Comparison of ENCODE assay signal across 8 cellular contexts in the genomic region with DNA sequence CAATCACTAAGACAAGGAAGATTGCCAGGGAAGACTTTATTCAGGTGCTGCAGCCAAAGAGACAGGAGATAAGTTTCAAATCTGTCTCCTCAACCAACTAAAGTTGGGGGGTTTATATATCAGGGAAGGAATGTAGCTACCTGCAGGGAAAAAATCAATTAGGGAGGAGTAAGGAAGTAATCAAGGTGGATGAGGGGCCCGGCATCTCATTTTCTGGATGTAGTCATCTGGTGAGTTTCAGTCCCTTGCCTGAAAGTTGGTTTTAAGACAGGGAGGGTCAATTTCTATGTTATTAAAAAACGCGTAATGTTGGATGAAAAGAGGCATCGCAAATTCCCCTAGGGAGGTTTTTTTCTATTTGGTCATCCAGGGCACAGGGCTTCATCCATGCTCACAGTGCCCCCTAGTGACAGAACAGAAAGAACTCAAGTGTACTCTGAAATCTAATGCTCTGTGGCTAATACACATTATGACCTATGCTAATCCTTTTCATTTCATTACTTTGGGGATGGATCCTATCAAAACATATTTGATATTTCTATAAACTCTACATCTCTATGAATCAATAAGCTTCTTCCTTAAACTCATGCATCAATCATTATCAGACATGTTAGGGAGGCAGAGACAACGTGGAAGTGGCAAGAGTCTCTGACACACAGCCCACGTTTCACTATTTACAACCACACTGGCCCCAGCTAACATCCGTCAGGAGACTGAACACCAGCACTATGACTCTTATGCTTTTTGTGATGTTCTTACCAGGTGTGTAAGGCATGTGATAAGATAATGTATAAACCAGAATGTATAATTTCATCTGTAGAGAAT.
DNase-seq lines count a peak whose midpoint lies in the region; ATAC-seq and TF ChIP-seq lines count a peak whose summit lies in the region.

No MANE protein-coding gene starts in this region.

- no peaks in the 10 kb centered on the region for H3K36me3 Mint-ChIP-seq in glutamatergic neuron (ENCODE audit: unreplicated experiment)
- H3K36me3 Mint-ChIP-seq in stimulated activated effector memory CD8-positive, alpha-beta T cell treated with anti-CD3 and anti-CD28 coated beads, Interleukin-12 subunit alpha, Interleukin-12 subunit beta, amount 100 ng/mL, for 72 hours, result no peaks in the 10 kb centered on the region

- TF ChIP-seq CTCF in glutamatergic neuron (IDR thresholded peaks at IDR 0.05; ENCODE audit: partially characterized antibody, unreplicated experiment), result peak; percentile 85

- H3K4me3 Mint-ChIP-seq in glutamatergic neuron (ENCODE audit: unreplicated experiment), result peak overlapping the region; percentile 64
- H3K4me3 Mint-ChIP-seq in stimulated activated naive CD8-positive, alpha-beta T cell treated with anti-CD3 and anti-CD28 coated beads, Interleukin-15, amount 100 ng/mL, for 72 hours, result no peak overlapping the region
- no peak overlapping the region for H3K4me3 Mint-ChIP-seq in stimulated activated effector memory CD8-positive, alpha-beta T cell treated with anti-CD3 and anti-CD28 coated beads, Interleukin-12 subunit alpha, Interleukin-12 subunit beta, amount 100 ng/mL, for 72 hours

- no peak overlapping the region for H3K27ac Mint-ChIP-seq in glutamatergic neuron (ENCODE audit: unreplicated experiment)
- no peak overlapping the region for H3K27ac Mint-ChIP-seq in stimulated activated naive CD8-positive, alpha-beta T cell treated with anti-CD3 and anti-CD28 coated beads, Interleukin-15, amount 100 ng/mL, for 72 hours
- H3K27ac Mint-ChIP-seq in stimulated activated effector memory CD8-positive, alpha-beta T cell treated with anti-CD3 and anti-CD28 coated beads, Interleukin-12 subunit alpha, Interleukin-12 subunit beta, amount 100 ng/mL, for 72 hours, result no peak overlapping the region

- no peaks in the 10 kb centered on the region for H3K27me3 Mint-ChIP-seq in glutamatergic neuron (ENCODE audit: unreplicated experiment)
- no peaks in the 10 kb centered on the region for H3K27me3 Mint-ChIP-seq in stimulated activated naive CD8-positive, alpha-beta T cell treated with anti-CD3 and anti-CD28 coated beads, Interleukin-15, amount 100 ng/mL, for 72 hours

- peak; percentile 15 for DNase-seq in COLO668 (lab: John Stamatoyannopoulos, UW; ENCODE audit: unreplicated experiment)
- DNase-seq in NCI-H1092 treated with DMSO at 0.1 percent for 48 hours (lab: John Stamatoyannopoulos, UW), result peak; percentile 76
- peak; percentile 3 to 47 for DNase-seq in SW 1271 (lab: John Stamatoyannopoulos, UW)
- DNase-seq in glutamatergic neuron, result peak; percentile 50
- peak in 1 of 2 donors; percentile 19 for DNase-seq in stimulated activated naive CD8-positive, alpha-beta T cell treated with anti-CD3 and anti-CD28 coated beads, Interleukin-15, amount 100 ng/mL, for 72 hours
- DNase-seq in stimulated activated effector memory CD8-positive, alpha-beta T cell treated with anti-CD3 and anti-CD28 coated beads, Interleukin-12 subunit alpha, Interleukin-12 subunit beta, amount 100 ng/mL, for 72 hours (ENCODE audit: low spot score in 2 of 2), result no peak

- peaks cover 5% of the 10 kb centered on the region for H3K4me1 Mint-ChIP-seq in glutamatergic neuron (ENCODE audit: low read depth, unreplicated experiment)
- H3K4me1 Mint-ChIP-seq in stimulated activated naive CD8-positive, alpha-beta T cell treated with anti-CD3 and anti-CD28 coated beads, Interleukin-15, amount 100 ng/mL, for 72 hours, result peaks cover 6% of the 10 kb centered on the region
- H3K4me1 Mint-ChIP-seq in stimulated activated effector memory CD8-positive, alpha-beta T cell treated with anti-CD3 and anti-CD28 coated beads, Interleukin-12 subunit alpha, Interleukin-12 subunit beta, amount 100 ng/mL, for 72 hours, result no peaks in the 10 kb centered on the region

- H3K9me3 Mint-ChIP-seq in glutamatergic neuron (ENCODE audit: unreplicated experiment), result no peaks in the 10 kb centered on the region
- H3K9me3 Mint-ChIP-seq in stimulated activated naive CD8-positive, alpha-beta T cell treated with anti-CD3 and anti-CD28 coated beads, Interleukin-15, amount 100 ng/mL, for 72 hours, result no peaks in the 10 kb centered on the region
- H3K9me3 Mint-ChIP-seq in stimulated activated effector memory CD8-positive, alpha-beta T cell treated with anti-CD3 and anti-CD28 coated beads, Interleukin-12 subunit alpha, Interleukin-12 subunit beta, amount 100 ng/mL, for 72 hours, result no peaks in the 10 kb centered on the region

- ATAC-seq in GM18517 (IDR thresholded peaks at IDR 0.05; ENCODE audit: unreplicated experiment) (peak; percentile 80), HG02870 (IDR thresholded peaks at IDR 0.05; ENCODE audit: unreplicated experiment) (peak; percentile 71)
- peak; percentile 67 for ATAC-seq in stimulated activated naive CD8-positive, alpha-beta T cell treated with anti-CD3 and anti-CD28 coated beads, Interleukin-15, amount 100 ng/mL, for 72 hours
- no peak for ATAC-seq in stimulated activated effector memory CD8-positive, alpha-beta T cell treated with anti-CD3 and anti-CD28 coated beads, Interleukin-12 subunit alpha, Interleukin-12 subunit beta, amount 100 ng/mL, for 72 hours

Comparison
In these comparisons a context has a peak if more than half of its experiments do, and no peak if none do; other contexts are left out.
1. DNase-seq: peak in COLO668 (single experiment), NCI-H1092 treated with DMSO at 0.1 percent for 48 hours (single experiment), SW 1271 (2 of 2) and glutamatergic neuron (single experiment); none in stimulated activated effector memory CD8-positive, alpha-beta T cell treated with anti-CD3 and anti-CD28 coated beads, Interleukin-12 subunit alpha, Interleukin-12 subunit beta, amount 100 ng/mL, for 72 hours (0 of 2).